Comparison of ENCODE assay signal across 7 cellular contexts in genomic region chr5:177607452-177608192, GRCh38. TPM values are rescaled to one million over a fixed set of nuclear protein-coding genes. Genes with fewer than 3 reads are reported as not detected.
DNase-seq lines count a peak whose midpoint lies in the region; ATAC-seq and TF ChIP-seq lines count a peak whose summit lies in the region.

No MANE protein-coding gene starts in this region.

- DNase-seq in Karpas-422 (peak; percentile 78), Peyer's patch (peak; percentile 50 to 86 (median 86)), fibroblast of peridontal ligament (ENCODE audit: extremely low read depth) (peak; percentile 74), neural crest cell (ENCODE audit: low read depth, low spot score) (peak; percentile 77), tibial artery (peak; percentile 65 to 78)
- DNase-seq in activated T-cell treated with anti-CD3 and anti-CD28 coated beads, Interleukin-2, amount 50 U/mL, for 72 hours: peak; percentile 63 to 71

- no peak overlapping the region for H3K27ac ChIP-seq in Karpas-422 (ENCODE audit: low read length)
- no peak overlapping the region for H3K27ac ChIP-seq in Peyer's patch
- H3K27ac ChIP-seq in tibial artery: no peak overlapping the region

- peaks cover 5% of the 10 kb centered on the region; the same call in 1 of the 2 replicates for H3K79me2 ChIP-seq in Karpas-422 (ENCODE audit: low read length)

- H3K4me3 ChIP-seq in Karpas-422 (ENCODE audit: low read length) (no peak overlapping the region), Peyer's patch (no peak overlapping the region), tibial artery (no peak overlapping the region)

- no peaks in the 10 kb centered on the region for H3K36me3 Mint-ChIP-seq in activated T-cell treated with anti-CD3 and anti-CD28 coated beads, Interleukin-2, amount 50 U/mL, for 72 hours (ENCODE audit: insufficient read depth in 2 of 2)
- H3K36me3 Mint-ChIP-seq in neural crest cell (ENCODE audit: low read depth): no peaks in the 10 kb centered on the region

- TF ChIP-seq POLR2A in GM18505 (IDR thresholded peaks at IDR 0.05; ENCODE audit: borderline replicate concordance, extremely low read depth, insufficient read depth, insufficient read length) (peak; percentile 8), Peyer's patch (IDR thresholded peaks at IDR 0.05) (no peak)

- ATAC-seq in GM18505 (IDR thresholded peaks at IDR 0.05; ENCODE audit: unreplicated experiment): no peak
- peak; percentile 71 to 78 for ATAC-seq in activated T-cell treated with anti-CD3 and anti-CD28 coated beads, Interleukin-2, amount 50 U/mL, for 72 hours (replicated peaks in 1 of 2)

- peaks cover 8% of the 10 kb centered on the region for H3K4me1 Mint-ChIP-seq in activated T-cell treated with anti-CD3 and anti-CD28 coated beads, Interleukin-2, amount 50 U/mL, for 72 hours (ENCODE audit: low read depth)
- peaks cover 18% of the 10 kb centered on the region for H3K4me1 Mint-ChIP-seq in neural crest cell

- H3K9me2 ChIP-seq in Karpas-422 (replicated peaks; ENCODE audit: insufficient read depth, low read length): no peaks in the 10 kb centered on the region

- H3K9me3 ChIP-seq in Karpas-422 (ENCODE audit: low read length) (no peaks in the 10 kb centered on the region), Peyer's patch (no peaks in the 10 kb centered on the region), tibial artery (no peaks in the 10 kb centered on the region)

- peak; percentile 28 to 93 (median 86) for TF ChIP-seq CTCF in Peyer's patch (IDR thresholded peaks at IDR 0.05)
- TF ChIP-seq CTCF in neural crest cell (conservative IDR thresholded peaks at IDR 0.05): peak; percentile 90
- TF ChIP-seq CTCF in tibial artery (IDR thresholded peaks at IDR 0.05): peak; percentile 76 to 94

- H3K27me3 Mint-ChIP-seq in activated T-cell treated with anti-CD3 and anti-CD28 coated beads, Interleukin-2, amount 50 U/mL, for 72 hours (ENCODE audit: low read depth): no peaks in the 10 kb centered on the region
- H3K27me3 Mint-ChIP-seq in neural crest cell (ENCODE audit: low read depth): peaks cover 3% of the 10 kb centered on the region

- intact Hi-C loops in tibial artery (cut with DNase I; ENCODE audit: low total_unique reads): no loop called here

- H3K4me1 ChIP-seq in Karpas-422 (ENCODE audit: low read length) (no peaks in the 10 kb centered on the region), Peyer's patch (peaks cover 0 to 30% (median 4%) of the 10 kb centered on the region in 4 donors), tibial artery (peaks cover 0 to 12% (median 7%) of the 10 kb centered on the region in 4 donors)

- no peak overlapping the region for H3K27ac Mint-ChIP-seq in activated T-cell treated with anti-CD3 and anti-CD28 coated beads, Interleukin-2, amount 50 U/mL, for 72 hours
- no peak overlapping the region for H3K27ac Mint-ChIP-seq in neural crest cell (ENCODE audit: unreplicated experiment)

- H3K36me3 ChIP-seq in Karpas-422 (ENCODE audit: insufficient read depth, low read length) (no peaks in the 10 kb centered on the region; the same call in 1 of the 2 replicates), Peyer's patch (no peaks in the 10 kb centered on the region), tibial artery (peaks cover 0 to 63% (median 8%) of the 10 kb centered on the region in 3 donors)

- H3K9me3 Mint-ChIP-seq in activated T-cell treated with anti-CD3 and anti-CD28 coated beads, Interleukin-2, amount 50 U/mL, for 72 hours: no peaks in the 10 kb centered on the region
- H3K9me3 Mint-ChIP-seq in neural crest cell: no peaks in the 10 kb centered on the region

- H4K20me1 ChIP-seq in Karpas-422 (ENCODE audit: insufficient read depth, low read depth, low read length): no peaks in the 10 kb centered on the region

- H3K4me2 ChIP-seq in Karpas-422 (ENCODE audit: low read depth, low read length, poor library complexity, severe bottlenecking): no peak overlapping the region

- H3K9ac ChIP-seq in Karpas-422 (ENCODE audit: low read length): no peak overlapping the region

- H3K27me3 ChIP-seq in Karpas-422 (ENCODE audit: low read length) (no peaks in the 10 kb centered on the region), Peyer's patch (no peaks in the 10 kb centered on the region), tibial artery (no peaks in the 10 kb centered on the region)

- H2AFZ ChIP-seq in Karpas-422 (ENCODE audit: low read length): no peak overlapping the region

- no peak overlapping the region for H3K4me3 Mint-ChIP-seq in activated T-cell treated with anti-CD3 and anti-CD28 coated beads, Interleukin-2, amount 50 U/mL, for 72 hours
- peak overlapping the region; percentile 77 for H3K4me3 Mint-ChIP-seq in neural crest cell

RNA-seq across cellular contexts. Expression of gene B4GALT7, which starts 7.7 kb away (rescaled TPM):
- total RNA-seq in Karpas-422 (2014; rRNA removed; shearing (Covaris generic); ENCODE audit: low replicate concordance): 24.8 and 42.2 TPM in 2 replicates
- total RNA-seq in Peyer's patch: 10 to 100 TPM; 12.6 to 29.8 (median 21.9) TPM
- 10 to 100 TPM; 14.6 to 16.8 TPM for total RNA-seq in activated T-cell treated with anti-CD3 and anti-CD28 coated beads, Interleukin-2, amount 50 U/mL, for 72 hours
- total RNA-seq in neural crest cell: 30.0 and 30.1 TPM in 2 replicates

RNA-seq across cellular contexts. Expression of gene TMED9, which starts 15.6 kb away (rescaled TPM):
- total RNA-seq in Karpas-422 (2014; rRNA removed; shearing (Covaris generic); ENCODE audit: low replicate concordance): 33.2 and 69.3 TPM in 2 replicates
- total RNA-seq in Peyer's patch (10 to 100 TPM; 39.6 to 65.6 (median 52.5) TPM), neural crest cell (108 and 113 TPM in 2 replicates)
- total RNA-seq in activated T-cell treated with anti-CD3 and anti-CD28 coated beads, Interleukin-2, amount 50 U/mL, for 72 hours: 100 to 1,000 TPM in 1 of 2 donors, 10 to 100 TPM in 1; 96.2 to 107 TPM

RNA-seq across cellular contexts. Expression of gene FAM193B, which starts 53.3 kb away (rescaled TPM):
- 48.3 and 59.6 TPM in 2 replicates for total RNA-seq in Karpas-422 (2014; rRNA removed; shearing (Covaris generic); ENCODE audit: low replicate concordance)
- 100 to 1,000 TPM in 3 of 4 donors, 10 to 100 TPM in 1; 77.1 to 205 (median 177) TPM for total RNA-seq in Peyer's patch
- total RNA-seq in activated T-cell treated with anti-CD3 and anti-CD28 coated beads, Interleukin-2, amount 50 U/mL, for 72 hours: 100 to 1,000 TPM in 1 of 2 donors, 10 to 100 TPM in 1; 79.6 to 105 TPM
- 96.3 and 98.4 TPM in 2 replicates for total RNA-seq in neural crest cell
